In the genomic region with DNA sequence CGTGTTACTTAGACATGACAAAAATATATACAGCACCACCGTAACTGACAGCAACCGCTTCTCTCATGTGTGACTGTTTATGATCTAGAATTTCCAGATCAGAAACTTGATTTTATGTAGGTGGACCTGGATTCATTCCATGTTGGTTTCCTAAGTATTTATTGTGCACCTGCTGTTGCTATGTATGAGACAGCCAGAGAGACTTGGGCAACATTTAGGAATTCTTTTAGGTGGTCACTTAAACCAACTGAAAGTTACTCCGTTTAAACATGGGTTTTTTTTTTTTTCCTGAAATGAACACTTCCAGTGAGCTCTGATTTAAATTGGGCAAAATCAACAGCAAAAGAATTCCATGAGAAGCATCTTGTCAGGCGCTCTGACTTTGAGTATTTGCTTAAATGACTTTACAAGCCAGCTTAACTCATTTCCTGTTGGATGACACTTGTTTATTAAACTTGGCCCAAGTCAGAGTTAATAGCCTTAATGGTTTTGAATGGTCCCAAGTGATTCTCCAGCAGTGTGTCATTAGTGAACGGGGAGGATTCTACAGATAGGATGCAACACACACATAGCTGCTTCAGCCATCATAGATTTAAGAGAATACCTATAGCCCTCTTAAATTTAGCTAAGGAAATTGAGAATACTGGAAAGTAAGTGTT, we compare ENCODE assay signal across 15 cellular contexts. TPM values are rescaled to one million over a fixed set of nuclear protein-coding genes. Genes with fewer than 3 reads are reported as not detected.
DNase-seq lines count a peak whose midpoint lies in the region; ATAC-seq, FAIRE-seq and TF ChIP-seq lines count a peak whose summit lies in the region.
"Had no signal": no experiment of that assay in that cellular context is flagged by ENCODE, and none has a peak within 500 bp of the region (broad histone marks: within the 10 kb centered on the region; RNA-seq: fewer than 3 reads in every experiment).

No MANE protein-coding gene starts in this region.

- H3K27me3 Mint-ChIP-seq in T-helper 2 cell treated with Interferon-gamma antibody and Interleukin-4, amounts not matched to agents 5 μg/mL and 100 μg/mL, for 36 hours (ENCODE audit: low read depth), result no peaks in the 10 kb centered on the region
- H3K27me3 Mint-ChIP-seq: central memory CD8-positive, alpha-beta T cell; T-helper 17 cell had no signal

- no peak overlapping the region for H3K4me3 Mint-ChIP-seq in T-helper 2 cell treated with Interferon-gamma antibody and Interleukin-4, amounts not matched to agents 5 μg/mL and 100 μg/mL, for 36 hours
- H3K4me3 Mint-ChIP-seq: central memory CD8-positive, alpha-beta T cell; T-helper 17 cell had no signal

- FAIRE-seq in bronchial epithelial cell (lab: Jason Lieb, UNC), result no peak

- no peaks in the 10 kb centered on the region for H3K9me3 Mint-ChIP-seq in T-helper 2 cell treated with Interferon-gamma antibody and Interleukin-4, amounts not matched to agents 5 μg/mL and 100 μg/mL, for 36 hours
- H3K9me3 Mint-ChIP-seq: central memory CD8-positive, alpha-beta T cell had no signal

- TF ChIP-seq CTCF in A673 (conservative IDR thresholded peaks at IDR 0.05; ENCODE audit: low read depth, low read length) (no peak), bronchial epithelial cell (IDR thresholded peaks at IDR 0.05; ENCODE audit: insufficient read depth, low read length, severe bottlenecking) (no peak), left lung (IDR thresholded peaks at IDR 0.05) (no peak), esophagus squamous epithelium (IDR thresholded peaks at IDR 0.05) (no peak)

- H3K9me3 ChIP-seq in A673 (ENCODE audit: low read depth, low read length, poor library complexity, severe bottlenecking), result no peaks in the 10 kb centered on the region
- H3K9me3 ChIP-seq in HUES48 (ENCODE audit: control insufficient read depth, insufficient read depth, low read length), result no peaks in the 10 kb centered on the region
- no peaks in the 10 kb centered on the region for H3K9me3 ChIP-seq in left lung
- no peaks in the 10 kb centered on the region for H3K9me3 ChIP-seq in esophagus squamous epithelium
- H3K9me3 ChIP-seq: Peyer's patch had no signal

- no peaks in the 10 kb centered on the region for H3K36me3 Mint-ChIP-seq in T-helper 2 cell treated with Interferon-gamma antibody and Interleukin-4, amounts not matched to agents 5 μg/mL and 100 μg/mL, for 36 hours (ENCODE audit: low read depth)
- H3K36me3 Mint-ChIP-seq: activated naive CD4-positive, alpha-beta T cell treated with anti-CD3 and anti-CD28 coated beads, Interleukin-2, amount 50 U/mL, for 72 hours had no signal

- H3K4me3 ChIP-seq in A673 (ENCODE audit: low read depth, low read length, poor library complexity, severe bottlenecking), result no peak overlapping the region
- H3K4me3 ChIP-seq in HUES48 (ENCODE audit: low read depth, low read length), result no peak overlapping the region
- H3K4me3 ChIP-seq in bronchial epithelial cell (ENCODE audit: low read depth, low read length), result no peak overlapping the region
- H3K4me3 ChIP-seq in left lung, result no peak overlapping the region
- no peak overlapping the region for H3K4me3 ChIP-seq in esophagus squamous epithelium
- H3K4me3 ChIP-seq: Peyer's patch had no signal

- no peaks in the 10 kb centered on the region for H3K27me3 ChIP-seq in A673 (replicated peaks; ENCODE audit: insufficient read depth, low read depth, low read length, poor library complexity)
- H3K27me3 ChIP-seq in HUES48 (ENCODE audit: control insufficient read depth, insufficient read depth, low read length), result no peaks in the 10 kb centered on the region
- H3K27me3 ChIP-seq in bronchial epithelial cell (ENCODE audit: control insufficient read depth, insufficient read depth, low read length), result no peaks in the 10 kb centered on the region
- H3K27me3 ChIP-seq in left lung, result no peaks in the 10 kb centered on the region
- H3K27me3 ChIP-seq in esophagus squamous epithelium, result no peaks in the 10 kb centered on the region
- H3K27me3 ChIP-seq: Peyer's patch had no signal

- H3K36me3 ChIP-seq in A673 (ENCODE audit: insufficient read depth, low read length, poor library complexity, severe bottlenecking) (no peaks in the 10 kb centered on the region), HUES48 (ENCODE audit: control insufficient read depth, insufficient read depth, low read length) (no peaks in the 10 kb centered on the region), bronchial epithelial cell (ENCODE audit: control insufficient read depth, insufficient read depth, low read length) (no peaks in the 10 kb centered on the region), left lung (no peaks in the 10 kb centered on the region), esophagus squamous epithelium (no peaks in the 10 kb centered on the region)
- H3K36me3 ChIP-seq: Peyer's patch had no signal

- intact Hi-C loops in A673 (cut with micrococcal nuclease; ENCODE audit: unreplicated experiment) (no loop called here), left lung (cut with DNase I) (no loop called here), esophagus squamous epithelium (cut with DNase I) (no loop called here)

- CTCF ChIA-PET in A673 (lab: Charles Lee), result no interaction called here

- DNase-seq in A673 (ENCODE audit: low spot score) (peak; percentile 25), bronchial epithelial cell (ENCODE audit: low read depth) (peak; percentile 68), left lung (no peak), esophagus squamous epithelium (lab: John Stamatoyannopoulos, UW) (no peak)
- DNase-seq in stimulated activated CD4-positive, alpha-beta T cell treated with anti-CD3 and anti-CD28 coated beads, Interleukin-12 subunit alpha, Interleukin-12 subunit beta, amount 100 ng/mL, for 4 hours, result no peak
- DNase-seq in T-helper 2 cell treated with Interferon-gamma antibody and Interleukin-4, amounts not matched to agents 5 μg/mL and 100 μg/mL, for 36 hours (ENCODE audit: low spot score), result no peak
- DNase-seq: NCI-H1436, NCI-H510A, Peyer's patch, T-helper 17 cell had no signal

- no peak overlapping the region for H3K27ac Mint-ChIP-seq in T-helper 2 cell treated with Interferon-gamma antibody and Interleukin-4, amounts not matched to agents 5 μg/mL and 100 μg/mL, for 36 hours
- H3K27ac Mint-ChIP-seq: activated naive CD4-positive, alpha-beta T cell treated with anti-CD3 and anti-CD28 coated beads, Interleukin-2, amount 50 U/mL, for 72 hours; T-helper 17 cell had no signal

- peak; percentile 40 for ATAC-seq in left lung
- no peak for ATAC-seq in GM21619 (IDR thresholded peaks at IDR 0.05; ENCODE audit: unreplicated experiment)
- ATAC-seq: activated naive CD4-positive, alpha-beta T cell treated with anti-CD3 and anti-CD28 coated beads, Interleukin-2, amount 50 U/mL, for 72 hours; T-helper 17 cell had no signal

- POLR2A ChIA-PET in A673 (lab: Charles Lee; ENCODE audit: low non-redundant PET), result no interaction called here

- WGBS in esophagus squamous epithelium, 2 donors, result 60 to 70% methylated on average over 6 of the region's 6 CpGs

- no peak overlapping the region for H3K27ac ChIP-seq in A673 (ENCODE audit: low read depth, low read length, poor library complexity, severe bottlenecking)
- H3K27ac ChIP-seq in HUES48 (ENCODE audit: low read depth, low read length), result peak overlapping the region; percentile 44
- H3K27ac ChIP-seq in left lung, result no peak overlapping the region
- H3K27ac ChIP-seq in esophagus squamous epithelium, result no peak overlapping the region
- H3K27ac ChIP-seq: parathyroid adenoma, Peyer's patch had no signal

- no TSS peak for BruUV-seq in A673 (replicated peaks; lab: Mats Ljungman, UMichigan)

- H3K4me1 ChIP-seq in A673 (ENCODE audit: insufficient read depth, low read length, poor library complexity, severe bottlenecking), result no peaks in the 10 kb centered on the region
- peaks cover 12% of the 10 kb centered on the region for H3K4me1 ChIP-seq in HUES48 (ENCODE audit: control insufficient read depth, insufficient read depth, low read length)
- no peaks in the 10 kb centered on the region for H3K4me1 ChIP-seq in left lung
- peaks cover 0 to 42% (median 0%) of the 10 kb centered on the region in 3 donors for H3K4me1 ChIP-seq in esophagus squamous epithelium

- TF ChIP-seq POLR2A in esophagus squamous epithelium (IDR thresholded peaks at IDR 0.05), result no peak

- H3K4me1 Mint-ChIP-seq in T-helper 2 cell treated with Interferon-gamma antibody and Interleukin-4, amounts not matched to agents 5 μg/mL and 100 μg/mL, for 36 hours (ENCODE audit: low read depth), result no peaks in the 10 kb centered on the region
- H3K4me1 Mint-ChIP-seq: central memory CD8-positive, alpha-beta T cell; T-helper 17 cell had no signal

- no peak overlapping the region for H3K9ac ChIP-seq in HUES48 (ENCODE audit: low read depth, low read length)
- H3K9ac ChIP-seq: parathyroid adenoma had no signal

RNA-seq across cellular contexts. Expression of a gene that starts 31.8 kb away (rescaled TPM):
- 0.44 and 0.52 TPM in 2 replicates for total RNA-seq in A673 (2021)
- total RNA-seq in bronchial epithelial cell, result 1.6 and 2.3 TPM in 2 replicates
- total RNA-seq in left lung, result 10 to 100 TPM; 24.3 to 29.6 TPM
- 10 to 100 TPM in 2 of 4 donors, 1 to 10 TPM in 2; 1.6 to 22.5 (median 6.6) TPM for total RNA-seq in esophagus squamous epithelium

Comparison
In these comparisons a context has a peak if more than half of its experiments do, and no peak if none do; other contexts are left out.
1. DNase-seq: peak in A673 (single experiment) and bronchial epithelial cell (single experiment); none in left lung (0 of 2), stimulated activated CD4-positive, alpha-beta T cell treated with anti-CD3 and anti-CD28 coated beads, Interleukin-12 subunit alpha, Interleukin-12 subunit beta, amount 100 ng/mL, for 4 hours (single experiment), esophagus squamous epithelium (single experiment) and T-helper 2 cell treated with Interferon-gamma antibody and Interleukin-4, amounts not matched to agents 5 μg/mL and 100 μg/mL, for 36 hours (single experiment).